28 cellular contexts compared by ENCODE assay signal in genomic region chr4:125582302-125582701, GRCh38.
DNase-seq lines count a peak whose midpoint lies in the region; ATAC-seq, FAIRE-seq and TF ChIP-seq lines count a peak whose summit lies in the region.
"Had no signal": no experiment of that assay in that cellular context is flagged by ENCODE, and none has a peak within 500 bp of the region (broad histone marks: within the 10 kb centered on the region; RNA-seq: fewer than 3 reads in every experiment).

No MANE protein-coding gene starts in this region.

- H3K9me3 ChIP-seq in A673 (ENCODE audit: low read depth, low read length, poor library complexity, severe bottlenecking), result no peaks in the 10 kb centered on the region
- H3K9me3 ChIP-seq: psoas muscle, spleen, thoracic aorta had no signal

- no TSS peak for BruUV-seq in A673 (replicated peaks; lab: Mats Ljungman, UMichigan)
- BruUV-seq in MCF 10A (replicated peaks; lab: Mats Ljungman, UMichigan), result no TSS peak

- FAIRE-seq in HTR-8/SVneo (lab: Jason Lieb, UNC), result no peak

- peak overlapping the region; percentile 41 for H3K27ac Mint-ChIP-seq in chondrocyte (ENCODE audit: unreplicated experiment)
- no peak overlapping the region for H3K27ac Mint-ChIP-seq in MCF 10A (ENCODE audit: low read depth, unreplicated experiment)
- H3K27ac Mint-ChIP-seq: dendritic cell treated with granulocyte-macrophage colony-stimulating factor and Interleukin-4, amounts not matched to agents 40 ng/mL and 50 ng/mL, for 4 days had no signal

- no peak for TF ChIP-seq CTCF in A673 (conservative IDR thresholded peaks at IDR 0.05; ENCODE audit: low read depth, low read length)
- TF ChIP-seq CTCF in chondrocyte (IDR thresholded peaks at IDR 0.05), result no peak
- no peak for TF ChIP-seq CTCF in MCF 10A (IDR thresholded peaks at IDR 0.05; ENCODE audit: unreplicated experiment)

- CTCF ChIA-PET in A673 (lab: Charles Lee), result no interaction called here
- CTCF ChIA-PET in MCF 10A (lab: Yijun Ruan, JAX), result no interaction called here

- intact Hi-C loops in A673 (cut with micrococcal nuclease; ENCODE audit: unreplicated experiment), result no loop called here
- intact Hi-C loops in MCF 10A (cut with micrococcal nuclease), result no loop called here

- H3K4me1 ChIP-seq in A673 (ENCODE audit: insufficient read depth, low read length, poor library complexity, severe bottlenecking), result peaks cover 5% of the 10 kb centered on the region
- H3K4me1 ChIP-seq: psoas muscle, spleen had no signal

- no peaks in the 10 kb centered on the region for H3K27me3 Mint-ChIP-seq in chondrocyte (ENCODE audit: low read depth)
- no peaks in the 10 kb centered on the region for H3K27me3 Mint-ChIP-seq in MCF 10A (ENCODE audit: insufficient read depth, unreplicated experiment)
- H3K27me3 Mint-ChIP-seq: dendritic cell treated with granulocyte-macrophage colony-stimulating factor and Interleukin-4, amounts not matched to agents 40 ng/mL and 50 ng/mL, for 4 days had no signal

- H3K27me3 ChIP-seq in A673 (replicated peaks; ENCODE audit: insufficient read depth, low read depth, low read length, poor library complexity), result no peaks in the 10 kb centered on the region
- H3K27me3 ChIP-seq: spleen had no signal

- H3K4me3 Mint-ChIP-seq in chondrocyte (ENCODE audit: unreplicated experiment), result no peak overlapping the region
- H3K4me3 Mint-ChIP-seq in MCF 10A (ENCODE audit: unreplicated experiment), result no peak overlapping the region
- H3K4me3 Mint-ChIP-seq: dendritic cell treated with granulocyte-macrophage colony-stimulating factor and Interleukin-4, amounts not matched to agents 40 ng/mL and 50 ng/mL, for 4 days had no signal

- DNase-seq in A673 (ENCODE audit: low spot score) (peak; percentile 28), HTR-8/SVneo (ENCODE audit: insufficient read length, low spot score) (peak; percentile 13), chondrocyte (ENCODE audit: low spot score) (no peak), kidney tubule cell (ENCODE audit: low spot score) (peak; percentile 21), NCI-H2081 (lab: John Stamatoyannopoulos, UW) (no peak), hepatic stellate cell (ENCODE audit: low spot score) (no peak), MCF 10A (ENCODE audit: unreplicated experiment) (no peak)
- DNase-seq: activated CD4-positive, alpha-beta T cell treated with anti-CD3 and anti-CD28 coated beads, Interleukin-2, amount 50 U/mL, for 4 hours; activated CD8-positive, alpha-beta memory T cell treated with anti-CD3 and anti-CD28 coated beads, Interleukin-2, amount 50 U/mL, for 48 hours; activated effector memory CD4-positive, alpha-beta T cell treated with Interleukin-2 at 50 U/mL for 16 hours; DMS79; foreskin melanocyte; GOT3; kidney; MM.1S; NCI-H1436; NCI-H526; psoas muscle; spleen; stimulated activated CD4-positive, alpha-beta T cell treated with anti-CD3 and anti-CD28 coated beads, Interleukin-4, amount 100 ng/mL, for 24 hours; stimulated activated naive CD4-positive, alpha-beta T cell treated with Interleukin-2 at 50 U/mL for 16 hours had no signal

- H3K9me3 Mint-ChIP-seq in chondrocyte (ENCODE audit: low read depth) (no peaks in the 10 kb centered on the region), MCF 10A (ENCODE audit: unreplicated experiment) (no peaks in the 10 kb centered on the region)
- H3K9me3 Mint-ChIP-seq: dendritic cell treated with granulocyte-macrophage colony-stimulating factor and Interleukin-4, amounts not matched to agents 40 ng/mL and 50 ng/mL, for 4 days had no signal

- H3K36me3 ChIP-seq in A673 (ENCODE audit: insufficient read depth, low read length, poor library complexity, severe bottlenecking), result no peaks in the 10 kb centered on the region
- H3K36me3 ChIP-seq: spleen, thoracic aorta had no signal

- H3K4me1 Mint-ChIP-seq in chondrocyte (ENCODE audit: low read depth) (peaks cover 10% of the 10 kb centered on the region), MCF 10A (ENCODE audit: insufficient read depth, unreplicated experiment) (no peaks in the 10 kb centered on the region)

- no peak overlapping the region for H3K4me3 ChIP-seq in A673 (ENCODE audit: low read depth, low read length, poor library complexity, severe bottlenecking)
- H3K4me3 ChIP-seq: lung, psoas muscle, SK-N-MC, spleen, thoracic aorta had no signal

- H3K36me3 Mint-ChIP-seq in chondrocyte (ENCODE audit: low read depth) (no peaks in the 10 kb centered on the region), MCF 10A (ENCODE audit: insufficient read depth, unreplicated experiment) (no peaks in the 10 kb centered on the region)

- H3K27ac ChIP-seq in A673 (ENCODE audit: low read depth, low read length, poor library complexity, severe bottlenecking), result no peak overlapping the region
- H3K27ac ChIP-seq: 22Rv1, psoas muscle, SK-N-MC, spleen, thoracic aorta, VCaP had no signal

- POLR2A ChIA-PET in A673 (lab: Charles Lee; ENCODE audit: low non-redundant PET) (interaction anchor here (0.6 kb wide), 1 partner anchor 259 kb away, joined by 3 read pairs; no protein-coding TSS in a partner anchor), MCF 10A (lab: Yijun Ruan, JAX) (no interaction called here)

- ATAC-seq in activated CD4-positive, CD25-positive, alpha-beta regulatory T cell treated with anti-CD3 and anti-CD28 coated beads, Interleukin-2, amount 50 U/mL, for 24 hours, result no peak
- ATAC-seq: psoas muscle had no signal

Comparison
In these comparisons a context has a peak if more than half of its experiments do, and no peak if none do; other contexts are left out.
1. DNase-seq: peak in A673 (single experiment), HTR-8/SVneo (single experiment) and kidney tubule cell (single experiment); none in chondrocyte (single experiment), NCI-H2081 (0 of 2), hepatic stellate cell (single experiment) and MCF 10A (single experiment).